Comparison of ENCODE assay signal across 9 cellular contexts in genomic region chr1:164771568-164772350, GRCh38.
DNase-seq lines count a peak whose midpoint lies in the region; ATAC-seq, FAIRE-seq and TF ChIP-seq lines count a peak whose summit lies in the region.
"Had no signal": no experiment of that assay in that cellular context is flagged by ENCODE, and none has a peak within 500 bp of the region (broad histone marks: within the 10 kb centered on the region; RNA-seq: fewer than 3 reads in every experiment).

No MANE protein-coding gene starts in this region.

- no peak overlapping the region for H3K4me3 Mint-ChIP-seq in naive thymus-derived CD8-positive, alpha-beta T cell
- H3K4me3 Mint-ChIP-seq: memory B cell had no signal

- no peaks in the 10 kb centered on the region for H3K36me3 Mint-ChIP-seq in naive thymus-derived CD8-positive, alpha-beta T cell
- H3K36me3 Mint-ChIP-seq: memory B cell had no signal

- intact Hi-C loops in psoas muscle (cut with DNase I) = loop anchor here in 1 of 2 donors (5.0 kb wide), 1 partner anchor 64 kb away; no protein-coding TSS in a partner anchor

- ATAC-seq in psoas muscle (peak in 2 of 4 donors; percentile 8 to 31), GM21737 (IDR thresholded peaks at IDR 0.05; ENCODE audit: unreplicated experiment) (no peak)
- ATAC-seq in naive thymus-derived CD8-positive, alpha-beta T cell = no peak

- H3K27me3 ChIP-seq in psoas muscle (ENCODE audit: insufficient read depth in 3 of 3, low read length in 2 of 3) = no peaks in the 10 kb centered on the region

- DNase-seq in GM04503 (ENCODE audit: low read depth) (peak; percentile 51), RCC 7860 (ENCODE audit: low spot score) (peak; percentile 71), fibroblast of pulmonary artery (ENCODE audit: low read depth) (peak; percentile 75), psoas muscle (no peak), GM13976 (ENCODE audit: low spot score) (no peak), MV-4-11 (lab: John Stamatoyannopoulos, UW) (no peak)
- no peak for DNase-seq in naive thymus-derived CD8-positive, alpha-beta T cell

- no peaks in the 10 kb centered on the region for H3K36me3 ChIP-seq in psoas muscle (ENCODE audit: insufficient read depth in 1 of 2, low read depth in 1 of 2)

- POLR2A ChIA-PET in naive thymus-derived CD8-positive, alpha-beta T cell (lab: Charles Lee) = no interaction called here

- H3K9me3 Mint-ChIP-seq in naive thymus-derived CD8-positive, alpha-beta T cell = peaks cover 0 to 6% (median 0%) of the 10 kb centered on the region in 9 donors
- H3K9me3 Mint-ChIP-seq: memory B cell had no signal

- peaks cover 54% of the 10 kb centered on the region for H3K4me1 ChIP-seq in psoas muscle

- TF ChIP-seq CTCF in fibroblast of pulmonary artery (IDR thresholded peaks at IDR 0.05; ENCODE audit: low read length, missing control alignments) (no peak), psoas muscle (IDR thresholded peaks at IDR 0.05) (no peak), GM13976 (IDR thresholded peaks at IDR 0.05; ENCODE audit: borderline replicate concordance, control extremely low read depth, extremely low read depth, insufficient read depth, missing control alignments) (no peak)

- 42 to 44% (median 42%) methylated on average over 8 of the region's 8 CpGs for WGBS in psoas muscle, 3 donors

- H3K27ac Mint-ChIP-seq in naive thymus-derived CD8-positive, alpha-beta T cell = no peak overlapping the region
- H3K27ac Mint-ChIP-seq: memory B cell had no signal

- peak; percentile 53 for FAIRE-seq in RCC 7860 (lab: Jason Lieb, UNC)

- no peak overlapping the region for H3K4me3 ChIP-seq in fibroblast of pulmonary artery (replicated peaks; ENCODE audit: low read depth, low read length)
- no peak overlapping the region for H3K4me3 ChIP-seq in psoas muscle

- peaks cover 0 to 12% (median 2%) of the 10 kb centered on the region in 4 donors for H3K4me1 Mint-ChIP-seq in naive thymus-derived CD8-positive, alpha-beta T cell
- H3K4me1 Mint-ChIP-seq: memory B cell had no signal

- peak overlapping the region; percentile 89 for H3K27ac ChIP-seq in psoas muscle

- in situ Hi-C loops in GM13976 (cut with MboI; ENCODE audit: low sequenced_read_pairs, unreplicated experiment) = no loop called here

- H3K9me3 ChIP-seq in psoas muscle = no peaks in the 10 kb centered on the region

- peaks cover 0 to 22% (median 3%) of the 10 kb centered on the region in 5 donors for H3K27me3 Mint-ChIP-seq in naive thymus-derived CD8-positive, alpha-beta T cell

Comparison
In these comparisons a context has a peak if more than half of its experiments do, and no peak if none do; other contexts are left out.
1. DNase-seq: peak in GM04503 (single experiment), RCC 7860 (single experiment) and fibroblast of pulmonary artery (single experiment); none in psoas muscle (0 of 2), naive thymus-derived CD8-positive, alpha-beta T cell (0 of 10), GM13976 (single experiment) and MV-4-11 (single experiment).